Comparison of ENCODE assay signal across 1 cellular context in the genomic region with DNA sequence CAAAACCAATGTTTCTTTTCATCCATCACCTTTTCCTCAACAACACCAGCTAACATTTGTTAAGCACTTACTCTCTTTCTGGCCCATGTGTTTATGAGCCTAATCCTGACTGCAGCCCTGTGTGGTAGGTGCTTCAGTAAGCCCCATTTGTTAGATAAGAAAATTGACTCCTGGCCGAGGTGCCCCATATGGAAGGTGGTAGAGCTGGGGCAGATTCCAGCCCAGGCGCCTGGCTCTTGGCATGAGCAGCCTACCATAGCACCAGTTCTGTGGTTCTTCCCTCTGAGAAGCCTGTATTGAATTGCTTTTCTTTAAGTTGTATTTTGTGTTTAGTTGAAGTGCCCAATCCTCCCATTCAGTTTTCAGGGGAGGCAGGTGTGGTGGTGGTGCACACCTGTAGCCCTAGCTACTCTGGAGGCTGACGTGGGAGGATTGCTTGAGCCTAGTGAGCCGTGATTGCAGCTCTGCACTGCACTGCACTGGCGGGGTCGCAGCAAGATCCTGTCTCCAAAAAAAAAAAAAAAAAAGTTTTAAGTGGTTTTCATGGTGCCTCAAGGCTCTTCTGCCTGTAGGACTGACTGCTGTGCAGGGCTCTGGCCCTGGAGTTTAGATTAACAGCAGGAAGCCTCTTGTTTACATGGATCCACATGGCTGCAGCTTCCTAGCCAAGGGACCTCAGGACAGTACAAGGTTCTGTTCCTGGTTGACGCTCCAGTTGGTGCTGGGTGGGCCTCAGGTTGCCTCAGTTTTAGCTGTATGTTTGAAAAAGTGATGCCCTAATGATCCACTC.
TF ChIP-seq lines count a peak whose summit lies in the region.

No MANE protein-coding gene starts in this region.

TF ChIP-seq in GM12878, 131 proteins besides CTCF, POLR2A, EP300 and RAD21 (continued from another document):
- TF ChIP-seq, protein P1, sequence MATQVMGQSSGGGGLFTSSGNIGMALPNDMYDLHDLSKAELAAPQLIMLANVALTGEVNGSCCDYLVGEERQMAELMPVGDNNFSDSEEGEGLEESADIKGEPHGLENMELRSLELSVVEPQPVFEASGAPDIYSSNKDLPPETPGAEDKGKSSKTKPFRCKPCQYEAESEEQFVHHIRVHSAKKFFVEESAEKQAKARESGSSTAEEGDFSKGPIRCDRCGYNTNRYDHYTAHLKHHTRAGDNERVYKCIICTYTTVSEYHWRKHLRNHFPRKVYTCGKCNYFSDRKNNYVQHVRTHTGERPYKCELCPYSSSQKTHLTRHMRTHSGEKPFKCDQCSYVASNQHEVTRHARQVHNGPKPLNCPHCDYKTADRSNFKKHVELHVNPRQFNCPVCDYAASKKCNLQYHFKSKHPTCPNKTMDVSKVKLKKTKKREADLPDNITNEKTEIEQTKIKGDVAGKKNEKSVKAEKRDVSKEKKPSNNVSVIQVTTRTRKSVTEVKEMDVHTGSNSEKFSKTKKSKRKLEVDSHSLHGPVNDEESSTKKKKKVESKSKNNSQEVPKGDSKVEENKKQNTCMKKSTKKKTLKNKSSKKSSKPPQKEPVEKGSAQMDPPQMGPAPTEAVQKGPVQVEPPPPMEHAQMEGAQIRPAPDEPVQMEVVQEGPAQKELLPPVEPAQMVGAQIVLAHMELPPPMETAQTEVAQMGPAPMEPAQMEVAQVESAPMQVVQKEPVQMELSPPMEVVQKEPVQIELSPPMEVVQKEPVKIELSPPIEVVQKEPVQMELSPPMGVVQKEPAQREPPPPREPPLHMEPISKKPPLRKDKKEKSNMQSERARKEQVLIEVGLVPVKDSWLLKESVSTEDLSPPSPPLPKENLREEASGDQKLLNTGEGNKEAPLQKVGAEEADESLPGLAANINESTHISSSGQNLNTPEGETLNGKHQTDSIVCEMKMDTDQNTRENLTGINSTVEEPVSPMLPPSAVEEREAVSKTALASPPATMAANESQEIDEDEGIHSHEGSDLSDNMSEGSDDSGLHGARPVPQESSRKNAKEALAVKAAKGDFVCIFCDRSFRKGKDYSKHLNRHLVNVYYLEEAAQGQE (IDR thresholded peaks at IDR 0.05; ENCODE audit: low read depth, low read length) = no peak
- TF ChIP-seq SUPT20H (IDR thresholded peaks at IDR 0.05; ENCODE audit: borderline replicate concordance, control insufficient read depth, low read depth, low read length) = no peak
- TF ChIP-seq NR2F1 (conservative IDR thresholded peaks at IDR 0.05) = no peak
- no peak for TF ChIP-seq GABPA (IDR thresholded peaks at IDR 0.05; ENCODE audit: low read depth)
- no peak for TF ChIP-seq MTA3 (IDR thresholded peaks at IDR 0.05; ENCODE audit: borderline replicate concordance, low read length)
- TF ChIP-seq PAX5 (IDR thresholded peaks at IDR 0.05; ENCODE audit: borderline replicate concordance, low read depth, low read length) = no peak
